In the genomic region with DNA sequence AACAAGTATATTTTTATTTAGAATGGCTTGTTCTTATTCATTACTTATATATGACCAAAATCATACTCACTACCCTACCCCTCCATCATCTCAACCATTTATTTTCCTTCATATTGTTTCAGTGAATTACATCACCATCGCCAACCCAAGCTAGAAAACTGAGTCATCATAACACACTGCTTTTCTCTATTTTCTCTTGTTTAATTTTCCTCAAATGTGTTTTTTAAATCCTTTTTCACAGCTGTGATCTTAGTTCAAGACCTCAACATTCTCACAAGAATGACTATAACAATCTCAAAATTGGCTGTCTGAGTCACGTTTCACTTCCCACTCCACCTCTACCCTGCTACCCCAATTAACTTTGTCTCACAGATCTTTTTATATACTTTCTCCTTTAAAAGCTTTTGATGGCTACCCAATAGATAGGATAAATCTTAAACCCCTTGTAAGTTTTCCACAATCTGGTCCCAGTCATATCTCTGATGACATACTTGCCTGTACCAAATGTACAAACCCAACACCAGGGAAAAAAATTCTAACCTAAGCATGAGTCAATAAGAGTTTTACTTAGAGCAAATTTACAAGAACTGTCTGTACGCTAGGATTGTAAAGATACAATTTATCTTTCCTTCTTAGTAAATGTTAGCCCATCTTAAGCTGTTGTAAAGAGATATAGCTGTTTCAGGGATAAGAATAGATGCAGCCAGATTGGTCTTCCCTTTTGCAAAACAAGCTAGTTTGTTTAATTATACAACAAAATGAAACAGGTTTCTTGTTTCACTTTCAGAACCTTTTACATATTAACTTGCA, we compare ENCODE assay signal across 11 cellular contexts.
DNase-seq lines count a peak whose midpoint lies in the region; ATAC-seq and TF ChIP-seq lines count a peak whose summit lies in the region.
"Had no signal": no experiment of that assay in that cellular context is flagged by ENCODE, and none has a peak within 500 bp of the region (broad histone marks: within the 10 kb centered on the region; RNA-seq: fewer than 3 reads in every experiment).

No MANE protein-coding gene starts in this region.

- no peaks in the 10 kb centered on the region for H3K36me3 ChIP-seq in fibroblast of lung (ENCODE audit: control insufficient read depth, insufficient read depth, low read length)

- H3K4me1 ChIP-seq in fibroblast of lung (ENCODE audit: control insufficient read depth, extremely low read depth, insufficient read depth, low read length): no peaks in the 10 kb centered on the region
- H3K4me1 ChIP-seq: psoas muscle had no signal

- peak; percentile 83 for ATAC-seq in GM18868 (IDR thresholded peaks at IDR 0.05; ENCODE audit: unreplicated experiment)
- ATAC-seq in GM21529 (IDR thresholded peaks at IDR 0.05; ENCODE audit: unreplicated experiment): peak; percentile 71
- peak; percentile 80 for ATAC-seq in HG03159 (IDR thresholded peaks at IDR 0.05; ENCODE audit: unreplicated experiment)
- ATAC-seq: psoas muscle had no signal

- no peak overlapping the region for H3K4me3 ChIP-seq in fibroblast of lung (replicated peaks in 1 of 4; ENCODE audit: control extremely low read depth in 1 of 4, insufficient read depth in 1 of 4, low read depth in 3 of 4, low read length in 4 of 4)
- H3K4me3 ChIP-seq: psoas muscle had no signal

- H3K79me2 ChIP-seq in fibroblast of lung (ENCODE audit: control insufficient read depth, insufficient read depth, low read length): no peaks in the 10 kb centered on the region

- no peaks in the 10 kb centered on the region for H4K20me1 ChIP-seq in fibroblast of lung (ENCODE audit: control insufficient read depth, extremely low read depth, insufficient read depth, low read length)

- H3K4me2 ChIP-seq in fibroblast of lung (ENCODE audit: extremely low read depth, insufficient read depth, low read length): no peak overlapping the region

- no peak overlapping the region for H2AFZ ChIP-seq in fibroblast of lung (ENCODE audit: low read length)

- no peak for TF ChIP-seq CTCF in fibroblast of lung (conservative IDR thresholded peaks at IDR 0.05 in 1 of 2, IDR thresholded peaks at IDR 0.05 in 1 of 2; ENCODE audit: low read depth in 1 of 2, low read length in 2 of 2)

- H3K27me3 ChIP-seq in fibroblast of lung (ENCODE audit: control insufficient read depth, insufficient read depth, low read length): no peaks in the 10 kb centered on the region

- no peak overlapping the region for H3K27ac ChIP-seq in fibroblast of lung (ENCODE audit: insufficient read depth, low read length)
- H3K27ac ChIP-seq: psoas muscle had no signal

- DNase-seq in fibroblast of lung (ENCODE audit: low read depth in 2 of 2) (peak; percentile 41 to 56), globus pallidus (ENCODE audit: low spot score) (no peak), NCI-H2171 treated with DMSO at 0.1 percent for 48 hours (lab: John Stamatoyannopoulos, UW) (no peak), NCI-H2029 (lab: John Stamatoyannopoulos, UW) (no peak), pons (ENCODE audit: low spot score) (no peak)
- DNase-seq: activated naive CD4-positive, alpha-beta T cell treated with anti-CD3 and anti-CD28 coated beads, Interleukin-2, amount 10 ng/mL, durations not matched to agents 7 days and 5 days; kidney; psoas muscle had no signal

- H3K9ac ChIP-seq in fibroblast of lung (ENCODE audit: insufficient read depth, low read length): no peak overlapping the region

- H3K9me3 ChIP-seq in fibroblast of lung (ENCODE audit: control insufficient read depth, insufficient read depth, low read depth, low read length): no peaks in the 10 kb centered on the region
- H3K9me3 ChIP-seq: psoas muscle had no signal

Comparison
In these comparisons a context has a peak if more than half of its experiments do, and no peak if none do; other contexts are left out.
1. DNase-seq: peak in fibroblast of lung (2 of 2); none in globus pallidus (single experiment), NCI-H2171 treated with DMSO at 0.1 percent for 48 hours (single experiment), NCI-H2029 (single experiment) and pons (single experiment).
2. Peak in every context shown above with its lines, with median percentiles within 50 percentile points of each other: ATAC-seq.